19 cellular contexts compared by ENCODE assay signal in genomic region chr12:22340143-22340542, GRCh38.
"Had no signal": no experiment of that assay in that cellular context is flagged by ENCODE, and none has a peak within 500 bp of the region (broad histone marks: within the 10 kb centered on the region; RNA-seq: fewer than 3 reads in every experiment).

No MANE protein-coding gene starts in this region.

- H3K9me3 ChIP-seq: gastrocnemius medialis, neutrophil, suprapubic skin had no signal

- H3K4me3 Mint-ChIP-seq: activated naive CD4-positive, alpha-beta T cell treated with anti-CD3 and anti-CD28 coated beads, Interleukin-2, amount 10 ng/mL, durations not matched to agents 7 days and 5 days; memory B cell; natural killer cell had no signal

- DNase-seq: activated CD4-positive, alpha-beta T cell treated with anti-CD3 and anti-CD28 coated beads, Interleukin-2, amount 50 U/mL, for 48 hours; activated CD4-positive, CD25-positive, alpha-beta regulatory T cell treated with anti-CD3 and anti-CD28 coated beads, Interleukin-2, amount 50 U/mL, for 72 hours; activated naive CD4-positive, alpha-beta T cell treated with anti-CD3 and anti-CD28 coated beads, Interleukin-2, amount 10 ng/mL, durations not matched to agents 7 days and 5 days; activated T-cell treated with anti-CD3 and anti-CD28 coated beads, Interleukin-2, amount 50 U/mL, for 1 hour; gastrocnemius medialis; left colon; natural killer cell; stimulated activated CD4-positive, alpha-beta T cell treated with anti-CD3 and anti-CD28 coated beads, Interleukin-4, amount 100 ng/mL, for 4 hours; stimulated activated CD8-positive, alpha-beta memory T cell treated with anti-CD3 and anti-CD28 coated beads, Interleukin-4, amount 100 ng/mL, for 48 hours; stimulated activated naive CD8-positive, alpha-beta T cell treated with anti-CD3 and anti-CD28 coated beads, Interleukin-15, Interleukin-2, amounts not matched to agents 100 U/mL and 50 U/mL, for 24 hours; T-helper 9 cell had no signal

- H3K27ac ChIP-seq: cardiac muscle cell, gastrocnemius medialis, heart left ventricle, neutrophil, parathyroid adenoma, skin epidermis, suprapubic skin had no signal

- H3K36me3 Mint-ChIP-seq: activated naive CD4-positive, alpha-beta T cell treated with anti-CD3 and anti-CD28 coated beads, Interleukin-2, amount 10 ng/mL, durations not matched to agents 7 days and 5 days had no signal

- ATAC-seq: left colon; natural killer cell; stimulated activated naive CD8-positive, alpha-beta T cell treated with anti-CD3 and anti-CD28 coated beads, Interleukin-15, Interleukin-2, amounts not matched to agents 100 U/mL and 50 U/mL, for 24 hours had no signal

- H3K27me3 ChIP-seq: cardiac muscle cell, suprapubic skin had no signal

- H3K4me3 ChIP-seq: cardiac muscle cell, gastrocnemius medialis, heart left ventricle, skin epidermis, suprapubic skin had no signal

- H3K27ac Mint-ChIP-seq: activated naive CD4-positive, alpha-beta T cell treated with anti-CD3 and anti-CD28 coated beads, Interleukin-2, amount 10 ng/mL, durations not matched to agents 7 days and 5 days; activated T-helper 2 cell treated with anti-CD3 and anti-CD28 coated beads, Interferon-gamma antibody, Interleukin-2, Interleukin-4, amounts not matched to agents 10 μg/mL and 5 μg/mL and 100 μg/mL, durations not matched to agents 14 hours and 24 hours and 36 hours; memory B cell; natural killer cell had no signal

- H3K36me3 ChIP-seq: cardiac muscle cell, gastrocnemius medialis, heart left ventricle, neutrophil, suprapubic skin had no signal

- H3K9me3 Mint-ChIP-seq: activated naive CD4-positive, alpha-beta T cell treated with anti-CD3 and anti-CD28 coated beads, Interleukin-2, amount 10 ng/mL, durations not matched to agents 7 days and 5 days had no signal

- H3K4me1 ChIP-seq: gastrocnemius medialis, heart left ventricle, parathyroid adenoma had no signal
